ENCODE assay signal across 8 cellular contexts in the genomic region with DNA sequence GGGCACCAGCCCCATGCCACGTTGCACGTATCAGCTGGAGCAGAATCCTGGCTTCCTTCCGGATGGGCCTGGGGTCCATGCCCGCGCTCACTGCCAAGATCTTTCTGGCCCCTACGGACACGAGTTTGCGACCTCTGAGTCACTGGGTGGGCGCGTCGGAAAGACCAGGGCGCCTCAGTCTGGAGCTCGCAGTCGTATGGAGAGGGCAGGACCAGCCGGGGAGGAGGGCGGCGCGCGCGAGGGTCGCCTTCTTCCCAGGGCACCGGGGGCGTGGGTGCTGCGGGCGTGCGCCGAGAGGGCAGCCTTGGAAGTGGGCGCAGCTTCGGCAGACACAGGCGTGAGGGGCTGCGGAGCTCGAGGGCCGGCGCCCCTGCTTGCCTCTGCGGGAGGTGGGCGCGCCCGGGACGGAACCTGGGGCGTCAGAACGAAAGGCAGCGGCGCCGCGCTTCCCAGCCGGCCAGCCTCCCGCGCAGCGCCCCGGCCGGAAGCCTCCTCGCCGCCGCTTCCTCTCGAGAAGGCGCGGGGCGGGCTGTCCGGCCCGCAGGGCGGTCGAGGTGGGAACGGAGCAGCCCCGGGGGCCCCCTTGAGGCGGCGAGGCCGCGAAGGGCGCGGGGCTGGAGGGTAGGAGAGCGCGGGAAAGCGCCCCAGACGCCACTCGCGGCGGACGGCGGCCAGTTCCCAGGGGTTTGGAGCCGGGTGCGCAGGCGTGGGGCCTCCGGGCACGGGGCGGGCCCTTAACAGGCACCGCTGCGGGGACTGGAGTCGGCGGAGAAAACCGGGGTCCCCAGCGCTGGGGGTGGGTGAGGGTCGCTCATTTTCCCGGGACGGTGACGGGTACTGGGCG. TPM values are rescaled to one million over a fixed set of nuclear protein-coding genes. Genes with fewer than 3 reads are reported as not detected.
DNase-seq lines count a peak whose midpoint lies in the region; ATAC-seq, FAIRE-seq and TF ChIP-seq lines count a peak whose summit lies in the region.

A gene (plus strand): TSS at position 490 of the 844 bp plus-strand sequence. CDS start 459 bp downstream, outside the sequence.

- no peaks in the 10 kb centered on the region for H3K9me3 ChIP-seq in SK-N-MC (ENCODE audit: low read depth, low read length)
- no peaks in the 10 kb centered on the region for H3K9me3 ChIP-seq in pancreas

- peaks cover 7% of the 10 kb centered on the region for H3K36me3 Mint-ChIP-seq in activated naive CD8-positive, alpha-beta T cell treated with anti-CD3 and anti-CD28 coated beads, Interleukin-2, amount 10 ng/mL, durations not matched to agents 7 days and 5 days
- H3K36me3 Mint-ChIP-seq in type B pancreatic cell, result no peaks in the 10 kb centered on the region

- ATAC-seq in GM19438 (IDR thresholded peaks at IDR 0.05; ENCODE audit: low read depth, unreplicated experiment), result peak; percentile 62
- ATAC-seq in activated naive CD8-positive, alpha-beta T cell treated with anti-CD3 and anti-CD28 coated beads, Interleukin-2, amount 10 ng/mL, durations not matched to agents 7 days and 5 days (ENCODE audit: low read depth), result peak; percentile 78
- ATAC-seq in Right ventricle myocardium inferior, result peak; percentile 76
- peak; percentile 76 to 83 (median 80) for ATAC-seq in pancreas

- H3K27ac ChIP-seq in SK-N-MC (peak within 1 kb of the TSS; percentile 58), pancreas (peak within 1 kb of the TSS; percentile 68 to 82 (median 76))

- H3K4me1 Mint-ChIP-seq in activated naive CD8-positive, alpha-beta T cell treated with anti-CD3 and anti-CD28 coated beads, Interleukin-2, amount 10 ng/mL, durations not matched to agents 7 days and 5 days, result peaks cover 42% of the 10 kb centered on the region
- H3K4me1 Mint-ChIP-seq in type B pancreatic cell (ENCODE audit: unreplicated experiment), result peaks cover 35% of the 10 kb centered on the region

- H3K4me3 Mint-ChIP-seq in activated naive CD8-positive, alpha-beta T cell treated with anti-CD3 and anti-CD28 coated beads, Interleukin-2, amount 10 ng/mL, durations not matched to agents 7 days and 5 days, result peak within 1 kb of the TSS; percentile 93
- H3K4me3 Mint-ChIP-seq in type B pancreatic cell, result peak within 1 kb of the TSS; percentile 95

- 0% methylated on average over 78 to 96 of the region's 96 CpGs for WGBS in pancreas, 2 donors

- POLR2A ChIA-PET in activated naive CD8-positive, alpha-beta T cell treated with anti-CD3 and anti-CD28 coated beads, Interleukin-2, amount 10 ng/mL, durations not matched to agents 7 days and 5 days (lab: Charles Lee), result interaction anchor here (0.7 to 2.9 kb wide), 8 partner anchors 14 to 385 kb away, joined by 3 to 14 read pairs (median 5); a partner anchor contains a TSS

- H3K4me3 ChIP-seq in SK-N-MC (peak within 1 kb of the TSS; percentile 96), pancreas (peak within 1 kb of the TSS; percentile 97 to 99 (median 98))

- peaks cover 18 to 64% (median 32%) of the 10 kb centered on the region in 3 donors for H3K4me1 ChIP-seq in pancreas

- H3K9me3 Mint-ChIP-seq in activated naive CD8-positive, alpha-beta T cell treated with anti-CD3 and anti-CD28 coated beads, Interleukin-2, amount 10 ng/mL, durations not matched to agents 7 days and 5 days, result no peaks in the 10 kb centered on the region
- H3K9me3 Mint-ChIP-seq in type B pancreatic cell, result no peaks in the 10 kb centered on the region

- intact Hi-C loops in Right ventricle myocardium inferior (cut with DNase I), result loop anchor here (5.0 kb wide), 2 partner anchors 172 to 257 kb away; a partner anchor contains a TSS
- intact Hi-C loops in pancreas (cut with DNase I), result loop anchor here in 1 of 3 donors (10.0 kb wide), 1 partner anchor 254 kb away; a partner anchor contains a TSS

- H3K27me3 Mint-ChIP-seq in activated naive CD8-positive, alpha-beta T cell treated with anti-CD3 and anti-CD28 coated beads, Interleukin-2, amount 10 ng/mL, durations not matched to agents 7 days and 5 days, result no peaks in the 10 kb centered on the region
- H3K27me3 Mint-ChIP-seq in type B pancreatic cell, result no peaks in the 10 kb centered on the region

- no peaks in the 10 kb centered on the region for H3K27me3 ChIP-seq in pancreas

- peaks cover 7% of the 10 kb centered on the region; the same call in 1 of the 2 replicates for H3K36me3 ChIP-seq in SK-N-MC (ENCODE audit: insufficient read depth, low read length)
- no peaks in the 10 kb centered on the region for H3K36me3 ChIP-seq in pancreas

- H3K27ac Mint-ChIP-seq in activated naive CD8-positive, alpha-beta T cell treated with anti-CD3 and anti-CD28 coated beads, Interleukin-2, amount 10 ng/mL, durations not matched to agents 7 days and 5 days, result peak within 1 kb of the TSS; percentile 88
- peak within 1 kb of the TSS; percentile 84 for H3K27ac Mint-ChIP-seq in type B pancreatic cell

- no peak for FAIRE-seq in pancreas (lab: Jason Lieb, UNC)

- peak; percentile 36 for DNase-seq in COR-L47 (lab: John Stamatoyannopoulos, UW)
- DNase-seq in HuH-7 (ENCODE audit: low spot score), result peak; percentile 77
- no peak for DNase-seq in SK-N-MC (ENCODE audit: low read depth, low spot score)
- peak; percentile 87 for DNase-seq in activated naive CD8-positive, alpha-beta T cell treated with anti-CD3 and anti-CD28 coated beads, Interleukin-2, amount 10 ng/mL, durations not matched to agents 7 days and 5 days
- DNase-seq in Right ventricle myocardium inferior (ENCODE audit: missing footprints), result peak; percentile 88
- peak in 5 of 6 donors; percentile 46 to 90 (median 68) for DNase-seq in pancreas
- DNase-seq in type B pancreatic cell (ENCODE audit: extremely low spot score, unreplicated experiment), result no peak

- TF ChIP-seq CTCF in pancreas (IDR thresholded peaks at IDR 0.05) (no peak), type B pancreatic cell (conservative IDR thresholded peaks at IDR 0.05) (peak; percentile 19)

- H3K9ac ChIP-seq in SK-N-MC (ENCODE audit: insufficient read length), result peak within 1 kb of the TSS; percentile 88

RNA-seq across cellular contexts. Expression of the gene that starts here (rescaled TPM):
- total RNA-seq in activated naive CD8-positive, alpha-beta T cell treated with anti-CD3 and anti-CD28 coated beads, Interleukin-2, amount 10 ng/mL, durations not matched to agents 7 days and 5 days, result 100 to 1,000 TPM; 204 to 211 TPM
- 158 TPM for total RNA-seq in Right ventricle myocardium inferior
- 100 to 1,000 TPM in 4 of 6 donors, 10 to 100 TPM in 2; 85.3 to 129 (median 101) TPM for total RNA-seq in pancreas
- polyA plus RNA-seq in pancreas, result 100 to 1,000 TPM; 281 to 296 TPM
- total RNA-seq in type B pancreatic cell (ENCODE audit: low replicate concordance), result 140 and 146 TPM in 2 replicates

Comparison
In these comparisons a context has a peak if more than half of its experiments do, and no peak if none do; other contexts are left out.
1. DNase-seq: peak in COR-L47 (single experiment), HuH-7 (single experiment), activated naive CD8-positive, alpha-beta T cell treated with anti-CD3 and anti-CD28 coated beads, Interleukin-2, amount 10 ng/mL, durations not matched to agents 7 days and 5 days (single experiment), Right ventricle myocardium inferior (single experiment) and pancreas (5 of 6); none in SK-N-MC (single experiment) and type B pancreatic cell (single experiment).
2. Peak in every context shown above with its lines, with median percentiles within 50 percentile points of each other: ATAC-seq.